In the genomic region with DNA sequence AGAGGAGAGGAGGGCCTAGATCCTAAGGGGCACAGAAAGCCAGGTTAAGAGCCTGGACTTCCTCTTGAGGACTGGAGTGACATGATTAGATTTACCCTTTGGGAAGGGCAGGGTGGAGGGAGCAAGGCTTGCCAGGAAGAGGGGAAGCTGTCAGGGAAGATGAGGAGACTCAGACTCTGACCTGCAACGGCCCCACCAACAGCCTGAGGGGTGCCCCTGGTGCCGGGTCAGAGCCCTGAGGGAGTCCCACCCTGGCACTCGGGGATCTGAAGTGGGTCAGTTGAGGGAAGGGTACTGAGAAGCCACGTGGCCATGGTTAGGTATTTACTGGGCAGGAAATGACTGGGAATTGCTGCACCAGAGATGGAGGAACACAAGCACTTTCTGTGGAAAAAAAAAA, we compare ENCODE assay signal across 11 cellular contexts. TPM values are rescaled to one million over a fixed set of nuclear protein-coding genes. Genes with fewer than 3 reads are reported as not detected.
DNase-seq lines count a peak whose midpoint lies in the region; ATAC-seq and TF ChIP-seq lines count a peak whose summit lies in the region.
"Had no signal": no experiment of that assay in that cellular context is flagged by ENCODE, and none has a peak within 500 bp of the region (broad histone marks: within the 10 kb centered on the region; RNA-seq: fewer than 3 reads in every experiment).

No MANE protein-coding gene starts in this region.

- peaks cover 46% of the 10 kb centered on the region for H3K4me1 Mint-ChIP-seq in activated CD8-positive, alpha-beta memory T cell treated with anti-CD3 and anti-CD28 coated beads, Interleukin-2, amount 10 ng/mL, durations not matched to agents 7 days and 5 days
- peaks cover 73% of the 10 kb centered on the region for H3K4me1 Mint-ChIP-seq in brain
- H3K4me1 Mint-ChIP-seq in memory B cell: peaks cover 30% of the 10 kb centered on the region

- CTCF ChIA-PET in activated CD8-positive, alpha-beta memory T cell treated with anti-CD3 and anti-CD28 coated beads, Interleukin-2, amount 10 ng/mL, durations not matched to agents 7 days and 5 days (lab: Charles Lee): interaction anchor here (1.1 to 4.7 kb wide), 3 partner anchors 10 to 88 kb away, joined by 5 to 53 read pairs (median 5); no protein-coding TSS in a partner anchor

- TF ChIP-seq CTCF in brain (conservative IDR thresholded peaks at IDR 0.05): no peak

- peak overlapping the region; percentile 86 for H3K27ac Mint-ChIP-seq in activated CD8-positive, alpha-beta memory T cell treated with anti-CD3 and anti-CD28 coated beads, Interleukin-2, amount 10 ng/mL, durations not matched to agents 7 days and 5 days
- peak overlapping the region in 3 of 5 experiments; percentile 20 to 74 (median 68) for H3K27ac Mint-ChIP-seq in brain
- peak overlapping the region; percentile 93 for H3K27ac Mint-ChIP-seq in memory B cell
- H3K27ac Mint-ChIP-seq: GM23338 had no signal

- H3K36me3 Mint-ChIP-seq in activated CD8-positive, alpha-beta memory T cell treated with anti-CD3 and anti-CD28 coated beads, Interleukin-2, amount 10 ng/mL, durations not matched to agents 7 days and 5 days: peaks cover 16% of the 10 kb centered on the region
- H3K36me3 Mint-ChIP-seq in brain (no peaks in the 10 kb centered on the region), memory B cell (peaks cover 20% of the 10 kb centered on the region)

- peak overlapping the region; percentile 15 for H3K4me3 Mint-ChIP-seq in activated CD8-positive, alpha-beta memory T cell treated with anti-CD3 and anti-CD28 coated beads, Interleukin-2, amount 10 ng/mL, durations not matched to agents 7 days and 5 days
- H3K4me3 Mint-ChIP-seq in brain (no peak overlapping the region), memory B cell (peak overlapping the region; percentile 63)
- H3K4me3 Mint-ChIP-seq: GM23338 had no signal

- no peaks in the 10 kb centered on the region for H3K9me3 Mint-ChIP-seq in activated CD8-positive, alpha-beta memory T cell treated with anti-CD3 and anti-CD28 coated beads, Interleukin-2, amount 10 ng/mL, durations not matched to agents 7 days and 5 days (ENCODE audit: low read depth)
- H3K9me3 Mint-ChIP-seq in brain: no peaks in the 10 kb centered on the region
- no peaks in the 10 kb centered on the region for H3K9me3 Mint-ChIP-seq in memory B cell
- H3K9me3 Mint-ChIP-seq: GM23338 had no signal

- no peaks in the 10 kb centered on the region for H3K27me3 Mint-ChIP-seq in activated CD8-positive, alpha-beta memory T cell treated with anti-CD3 and anti-CD28 coated beads, Interleukin-2, amount 10 ng/mL, durations not matched to agents 7 days and 5 days
- H3K27me3 Mint-ChIP-seq in brain (no peaks in the 10 kb centered on the region), memory B cell (no peaks in the 10 kb centered on the region)

- peak overlapping the region; percentile 11 for H3K27ac ChIP-seq in temporal lobe (ENCODE audit: low read depth, low read length)

- no peak for DNase-seq in activated CD8-positive, alpha-beta memory T cell treated with anti-CD3 and anti-CD28 coated beads, Interleukin-2, amount 10 ng/mL, durations not matched to agents 7 days and 5 days
- no peak for DNase-seq in activated CD8-positive, alpha-beta memory T cell treated with anti-CD3 and anti-CD28 coated beads, Interleukin-2, amount 50 U/mL, for 48 hours
- DNase-seq in memory B cell (ENCODE audit: low spot score in 2 of 2) (no peak), NCI-H1105 (lab: John Stamatoyannopoulos, UW) (no peak), DMS153 treated with DMSO at 0.1 percent for 48 hours (lab: John Stamatoyannopoulos, UW; ENCODE audit: unreplicated experiment) (no peak)
- DNase-seq: activated CD4-positive, CD25-positive, alpha-beta regulatory T cell; NCI-H510A treated with DMSO at 0.1 percent for 48 hours had no signal

- no peak for ATAC-seq in activated CD8-positive, alpha-beta memory T cell treated with anti-CD3 and anti-CD28 coated beads, Interleukin-2, amount 10 ng/mL, durations not matched to agents 7 days and 5 days
- ATAC-seq in memory B cell (ENCODE audit: low read depth): no peak
- no peak for ATAC-seq in HG02798 (IDR thresholded peaks at IDR 0.05; ENCODE audit: poor library complexity, unreplicated experiment)
- ATAC-seq: GM23338 had no signal

RNA-seq across cellular contexts. Expression of a gene that starts 9.8 kb away (rescaled TPM):
- total RNA-seq in activated CD8-positive, alpha-beta memory T cell treated with anti-CD3 and anti-CD28 coated beads, Interleukin-2, amount 10 ng/mL, durations not matched to agents 7 days and 5 days: 10 to 100 TPM; 46.6 to 87.5 TPM
- 70.1 TPM for polyA plus RNA-seq in brain (ENCODE audit: insufficient read depth, low read depth, low replicate concordance)
- total RNA-seq in temporal lobe: 9.8 TPM

Comparison
In these comparisons a context has a peak if more than half of its experiments do, and no peak if none do; other contexts are left out.
1. H3K4me3 Mint-ChIP-seq: peak in activated CD8-positive, alpha-beta memory T cell treated with anti-CD3 and anti-CD28 coated beads, Interleukin-2, amount 10 ng/mL, durations not matched to agents 7 days and 5 days (single experiment) and memory B cell (single experiment); none in brain (0 of 5).
2. Peak in every context shown above with its lines, with median percentiles within 50 percentile points of each other: H3K27ac Mint-ChIP-seq.